34 cellular contexts compared by ENCODE assay signal in genomic region chr13:55569082-55569481, GRCh38.
"Had no signal": no experiment of that assay in that cellular context is flagged by ENCODE, and none has a peak within 500 bp of the region (broad histone marks: within the 10 kb centered on the region; RNA-seq: fewer than 3 reads in every experiment).

No MANE protein-coding gene starts in this region.

- DNase-seq: Karpas-422, Kasumi-1, MG63, MM.1S, MV-4-11, NCI-H1048, NCI-H1092, NCI-H1092 treated with DMSO at 0.1 percent for 48 hours, NCI-H1105, NCI-H1105 treated with DMSO at 0.1 percent for 48 hours, NCI-H1417, NCI-H1417 treated with DMSO at 0.1 percent for 48 hours, NCI-H1436, NCI-H1436 treated with DMSO at 0.1 percent for 48 hours, NCI-H146, NCI-H1694, NCI-H1694 treated with DMSO at 0.1 percent for 48 hours, NCI-H187, NCI-H187 treated with DMSO at 0.1 percent for 48 hours, NCI-H1930, NCI-H2029, NCI-H2029 treated with DMSO at 0.1 percent for 48 hours, NCI-H2081, NCI-H2081 treated with DMSO at 0.1 percent for 48 hours, NCI-H2107, NCI-H2171, NCI-H2171 treated with DMSO at 0.1 percent for 48 hours, NCI-H2227 treated with DMSO at 0.1 percent for 48 hours, NCI-H226, NCI-H345, NCI-H446, NCI-H446 treated with DMSO at 0.1 percent for 48 hours, NCI-H510A, NCI-H510A treated with DMSO at 0.1 percent for 48 hours had no signal
